2 cellular contexts compared by ENCODE assay signal in the genomic region with DNA sequence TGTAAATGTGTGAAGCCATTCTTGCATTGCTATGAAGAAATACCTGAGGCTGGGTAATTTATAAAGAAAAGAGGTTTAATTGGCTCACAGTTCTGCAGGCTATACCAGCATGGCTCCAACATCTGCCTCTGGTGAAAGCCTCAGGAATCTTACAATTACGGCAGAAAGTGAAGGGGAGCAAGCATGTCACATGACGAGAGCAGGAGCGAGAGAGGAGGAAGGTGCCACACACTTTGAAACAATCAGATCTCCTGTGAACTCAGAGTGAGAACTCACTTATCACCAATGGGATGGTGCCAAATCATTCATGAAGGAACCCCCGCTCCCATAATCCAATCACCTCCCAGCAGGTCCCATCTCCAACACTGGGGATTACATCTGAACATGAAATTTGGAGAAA.
TF ChIP-seq lines count a peak whose summit lies in the region.

No MANE protein-coding gene starts in this region.

TF ChIP-seq in GM23338, 12 proteins besides CTCF, POLR2A, EP300 and RAD21 (continued from another document):
- TF ChIP-seq, protein P1, sequence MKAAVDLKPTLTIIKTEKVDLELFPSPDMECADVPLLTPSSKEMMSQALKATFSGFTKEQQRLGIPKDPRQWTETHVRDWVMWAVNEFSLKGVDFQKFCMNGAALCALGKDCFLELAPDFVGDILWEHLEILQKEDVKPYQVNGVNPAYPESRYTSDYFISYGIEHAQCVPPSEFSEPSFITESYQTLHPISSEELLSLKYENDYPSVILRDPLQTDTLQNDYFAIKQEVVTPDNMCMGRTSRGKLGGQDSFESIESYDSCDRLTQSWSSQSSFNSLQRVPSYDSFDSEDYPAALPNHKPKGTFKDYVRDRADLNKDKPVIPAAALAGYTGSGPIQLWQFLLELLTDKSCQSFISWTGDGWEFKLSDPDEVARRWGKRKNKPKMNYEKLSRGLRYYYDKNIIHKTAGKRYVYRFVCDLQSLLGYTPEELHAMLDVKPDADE (IDR thresholded peaks at IDR 0.05) = no peak
- TF ChIP-seq POLR2AphosphoS5 (IDR thresholded peaks at IDR 0.05; ENCODE audit: low read depth) (no peak), JUNB (IDR thresholded peaks at IDR 0.05; ENCODE audit: unreplicated experiment) (no peak)
- TF ChIP-seq, protein P2, sequence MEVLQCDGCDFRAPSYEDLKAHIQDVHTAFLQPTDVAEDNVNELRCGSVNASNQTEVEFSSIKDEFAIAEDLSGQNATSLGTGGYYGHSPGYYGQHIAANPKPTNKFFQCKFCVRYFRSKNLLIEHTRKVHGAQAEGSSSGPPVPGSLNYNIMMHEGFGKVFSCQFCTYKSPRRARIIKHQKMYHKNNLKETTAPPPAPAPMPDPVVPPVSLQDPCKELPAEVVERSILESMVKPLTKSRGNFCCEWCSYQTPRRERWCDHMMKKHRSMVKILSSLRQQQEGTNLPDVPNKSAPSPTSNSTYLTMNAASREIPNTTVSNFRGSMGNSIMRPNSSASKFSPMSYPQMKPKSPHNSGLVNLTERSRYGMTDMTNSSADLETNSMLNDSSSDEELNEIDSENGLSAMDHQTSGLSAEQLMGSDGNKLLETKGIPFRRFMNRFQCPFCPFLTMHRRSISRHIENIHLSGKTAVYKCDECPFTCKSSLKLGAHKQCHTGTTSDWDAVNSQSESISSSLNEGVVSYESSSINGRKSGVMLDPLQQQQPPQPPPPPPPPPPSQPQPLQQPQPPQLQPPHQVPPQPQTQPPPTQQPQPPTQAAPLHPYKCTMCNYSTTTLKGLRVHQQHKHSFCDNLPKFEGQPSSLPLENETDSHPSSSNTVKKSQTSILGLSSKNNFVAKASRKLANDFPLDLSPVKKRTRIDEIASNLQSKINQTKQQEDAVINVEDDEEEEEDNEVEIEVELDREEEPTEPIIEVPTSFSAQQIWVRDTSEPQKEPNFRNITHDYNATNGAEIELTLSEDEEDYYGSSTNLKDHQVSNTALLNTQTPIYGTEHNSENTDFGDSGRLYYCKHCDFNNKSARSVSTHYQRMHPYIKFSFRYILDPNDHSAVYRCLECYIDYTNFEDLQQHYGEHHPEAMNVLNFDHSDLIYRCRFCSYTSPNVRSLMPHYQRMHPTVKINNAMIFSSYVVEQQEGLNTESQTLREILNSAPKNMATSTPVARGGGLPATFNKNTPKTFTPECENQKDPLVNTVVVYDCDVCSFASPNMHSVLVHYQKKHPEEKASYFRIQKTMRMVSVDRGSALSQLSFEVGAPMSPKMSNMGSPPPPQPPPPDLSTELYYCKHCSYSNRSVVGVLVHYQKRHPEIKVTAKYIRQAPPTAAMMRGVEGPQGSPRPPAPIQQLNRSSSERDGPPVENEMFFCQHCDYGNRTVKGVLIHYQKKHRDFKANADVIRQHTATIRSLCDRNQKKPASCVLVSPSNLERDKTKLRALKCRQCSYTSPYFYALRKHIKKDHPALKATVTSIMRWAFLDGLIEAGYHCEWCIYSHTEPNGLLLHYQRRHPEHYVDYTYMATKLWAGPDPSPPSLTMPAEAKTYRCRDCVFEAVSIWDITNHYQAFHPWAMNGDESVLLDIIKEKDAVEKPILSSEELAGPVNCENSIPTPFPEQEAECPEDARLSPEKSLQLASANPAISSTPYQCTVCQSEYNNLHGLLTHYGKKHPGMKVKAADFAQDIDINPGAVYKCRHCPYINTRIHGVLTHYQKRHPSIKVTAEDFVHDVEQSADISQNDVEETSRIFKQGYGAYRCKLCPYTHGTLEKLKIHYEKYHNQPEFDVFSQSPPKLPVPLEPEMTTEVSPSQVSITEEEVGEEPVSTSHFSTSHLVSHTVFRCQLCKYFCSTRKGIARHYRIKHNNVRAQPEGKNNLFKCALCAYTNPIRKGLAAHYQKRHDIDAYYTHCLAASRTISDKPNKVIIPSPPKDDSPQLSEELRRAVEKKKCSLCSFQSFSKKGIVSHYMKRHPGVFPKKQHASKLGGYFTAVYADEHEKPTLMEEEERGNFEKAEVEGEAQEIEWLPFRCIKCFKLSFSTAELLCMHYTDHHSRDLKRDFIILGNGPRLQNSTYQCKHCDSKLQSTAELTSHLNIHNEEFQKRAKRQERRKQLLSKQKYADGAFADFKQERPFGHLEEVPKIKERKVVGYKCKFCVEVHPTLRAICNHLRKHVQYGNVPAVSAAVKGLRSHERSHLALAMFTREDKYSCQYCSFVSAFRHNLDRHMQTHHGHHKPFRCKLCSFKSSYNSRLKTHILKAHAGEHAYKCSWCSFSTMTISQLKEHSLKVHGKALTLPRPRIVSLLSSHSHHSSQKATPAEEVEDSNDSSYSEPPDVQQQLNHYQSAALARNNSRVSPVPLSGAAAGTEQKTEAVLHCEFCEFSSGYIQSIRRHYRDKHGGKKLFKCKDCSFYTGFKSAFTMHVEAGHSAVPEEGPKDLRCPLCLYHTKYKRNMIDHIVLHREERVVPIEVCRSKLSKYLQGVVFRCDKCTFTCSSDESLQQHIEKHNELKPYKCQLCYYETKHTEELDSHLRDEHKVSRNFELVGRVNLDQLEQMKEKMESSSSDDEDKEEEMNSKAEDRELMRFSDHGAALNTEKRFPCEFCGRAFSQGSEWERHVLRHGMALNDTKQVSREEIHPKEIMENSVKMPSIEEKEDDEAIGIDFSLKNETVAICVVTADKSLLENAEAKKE (CRISPR knock-in tag; IDR thresholded peaks at IDR 0.05) = no peak
- TF ChIP-seq, protein P3, sequence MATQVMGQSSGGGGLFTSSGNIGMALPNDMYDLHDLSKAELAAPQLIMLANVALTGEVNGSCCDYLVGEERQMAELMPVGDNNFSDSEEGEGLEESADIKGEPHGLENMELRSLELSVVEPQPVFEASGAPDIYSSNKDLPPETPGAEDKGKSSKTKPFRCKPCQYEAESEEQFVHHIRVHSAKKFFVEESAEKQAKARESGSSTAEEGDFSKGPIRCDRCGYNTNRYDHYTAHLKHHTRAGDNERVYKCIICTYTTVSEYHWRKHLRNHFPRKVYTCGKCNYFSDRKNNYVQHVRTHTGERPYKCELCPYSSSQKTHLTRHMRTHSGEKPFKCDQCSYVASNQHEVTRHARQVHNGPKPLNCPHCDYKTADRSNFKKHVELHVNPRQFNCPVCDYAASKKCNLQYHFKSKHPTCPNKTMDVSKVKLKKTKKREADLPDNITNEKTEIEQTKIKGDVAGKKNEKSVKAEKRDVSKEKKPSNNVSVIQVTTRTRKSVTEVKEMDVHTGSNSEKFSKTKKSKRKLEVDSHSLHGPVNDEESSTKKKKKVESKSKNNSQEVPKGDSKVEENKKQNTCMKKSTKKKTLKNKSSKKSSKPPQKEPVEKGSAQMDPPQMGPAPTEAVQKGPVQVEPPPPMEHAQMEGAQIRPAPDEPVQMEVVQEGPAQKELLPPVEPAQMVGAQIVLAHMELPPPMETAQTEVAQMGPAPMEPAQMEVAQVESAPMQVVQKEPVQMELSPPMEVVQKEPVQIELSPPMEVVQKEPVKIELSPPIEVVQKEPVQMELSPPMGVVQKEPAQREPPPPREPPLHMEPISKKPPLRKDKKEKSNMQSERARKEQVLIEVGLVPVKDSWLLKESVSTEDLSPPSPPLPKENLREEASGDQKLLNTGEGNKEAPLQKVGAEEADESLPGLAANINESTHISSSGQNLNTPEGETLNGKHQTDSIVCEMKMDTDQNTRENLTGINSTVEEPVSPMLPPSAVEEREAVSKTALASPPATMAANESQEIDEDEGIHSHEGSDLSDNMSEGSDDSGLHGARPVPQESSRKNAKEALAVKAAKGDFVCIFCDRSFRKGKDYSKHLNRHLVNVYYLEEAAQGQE (IDR thresholded peaks at IDR 0.05; ENCODE audit: unreplicated experiment) = no peak

TF ChIP-seq in K562, 482 proteins besides CTCF, POLR2A, EP300 and RAD21 (continued from another document):
- TF ChIP-seq, protein P4, sequence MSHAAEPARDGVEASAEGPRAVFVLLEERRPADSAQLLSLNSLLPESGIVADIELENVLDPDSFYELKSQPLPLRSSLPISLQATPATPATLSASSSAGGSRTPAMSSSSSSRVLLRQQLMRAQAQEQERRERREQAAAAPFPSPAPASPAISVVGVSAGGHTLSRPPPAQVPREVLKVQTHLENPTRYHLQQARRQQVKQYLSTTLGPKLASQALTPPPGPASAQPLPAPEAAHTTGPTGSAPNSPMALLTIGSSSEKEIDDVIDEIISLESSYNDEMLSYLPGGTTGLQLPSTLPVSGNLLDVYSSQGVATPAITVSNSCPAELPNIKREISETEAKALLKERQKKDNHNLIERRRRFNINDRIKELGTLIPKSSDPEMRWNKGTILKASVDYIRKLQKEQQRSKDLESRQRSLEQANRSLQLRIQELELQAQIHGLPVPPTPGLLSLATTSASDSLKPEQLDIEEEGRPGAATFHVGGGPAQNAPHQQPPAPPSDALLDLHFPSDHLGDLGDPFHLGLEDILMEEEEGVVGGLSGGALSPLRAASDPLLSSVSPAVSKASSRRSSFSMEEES (CRISPR knock-in tag; IDR thresholded peaks at IDR 0.05) = 0 out of 2 replicates have a peak, but pooled peaks have one; percentile 13
TF ChIP-seq in K562: peak in this region for 1.
